Comparison of ENCODE assay signal across 15 cellular contexts in the genomic region with DNA sequence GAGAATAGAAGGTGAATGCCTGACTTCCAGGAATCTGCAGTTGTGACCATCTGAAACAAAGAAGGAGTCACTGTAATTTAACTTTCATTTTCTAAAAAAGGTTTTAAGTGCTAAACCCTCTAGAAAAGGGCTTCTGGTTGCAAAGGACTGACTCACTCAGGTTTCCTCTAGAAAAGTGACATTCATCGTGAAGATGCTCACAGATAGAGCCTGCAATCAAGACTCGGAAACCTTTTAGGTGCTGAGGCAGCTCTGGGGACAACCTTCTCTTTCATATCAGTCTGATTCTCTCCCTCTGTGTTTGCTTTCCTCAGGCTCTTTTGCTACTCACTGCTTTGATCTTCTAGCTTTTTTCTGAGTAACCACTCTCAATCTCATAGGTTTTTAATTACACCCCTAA.
DNase-seq lines count a peak whose midpoint lies in the region; ATAC-seq lines count a peak whose summit lies in the region.
"Had no signal": no experiment of that assay in that cellular context is flagged by ENCODE, and none has a peak within 500 bp of the region (broad histone marks: within the 10 kb centered on the region; RNA-seq: fewer than 3 reads in every experiment).

No MANE protein-coding gene starts in this region.

- H3K4me3 Mint-ChIP-seq in activated naive CD4-positive, alpha-beta T cell treated with anti-CD3 and anti-CD28 coated beads, Interleukin-2, amount 50 U/mL, for 24 hours = peak overlapping the region; percentile 52
- H3K4me3 Mint-ChIP-seq: HFFc6 had no signal

- H3K27ac Mint-ChIP-seq in activated naive CD4-positive, alpha-beta T cell treated with anti-CD3 and anti-CD28 coated beads, Interleukin-2, amount 50 U/mL, for 24 hours = peak overlapping the region; percentile 53
- H3K27ac Mint-ChIP-seq: HFFc6 had no signal

- peak; percentile 11 to 41 for ATAC-seq in activated CD4-positive, CD25-positive, alpha-beta regulatory T cell treated with anti-CD3 and anti-CD28 coated beads, Interleukin-2, amount 50 U/mL, for 24 hours
- peak; percentile 44 for ATAC-seq in stimulated activated naive CD8-positive, alpha-beta T cell treated with anti-CD3 and anti-CD28 coated beads, Interleukin-15, Interleukin-2, amounts not matched to agents 100 U/mL and 50 U/mL, for 24 hours
- ATAC-seq in HG03025 (IDR thresholded peaks at IDR 0.05; ENCODE audit: low FRiP score, unreplicated experiment) = no peak
- ATAC-seq: K562 had no signal

- H3K4me1 Mint-ChIP-seq in activated naive CD4-positive, alpha-beta T cell treated with anti-CD3 and anti-CD28 coated beads, Interleukin-2, amount 50 U/mL, for 24 hours = peaks cover 60% of the 10 kb centered on the region

- no peaks in the 10 kb centered on the region for H3K27me3 Mint-ChIP-seq in activated naive CD4-positive, alpha-beta T cell treated with anti-CD3 and anti-CD28 coated beads, Interleukin-2, amount 50 U/mL, for 24 hours

- peaks cover 3% of the 10 kb centered on the region for H3K9me3 Mint-ChIP-seq in activated naive CD4-positive, alpha-beta T cell treated with anti-CD3 and anti-CD28 coated beads, Interleukin-2, amount 50 U/mL, for 24 hours
- H3K9me3 Mint-ChIP-seq: HFFc6 had no signal

- no peak for DNase-seq in activated CD4-positive, CD25-positive, alpha-beta regulatory T cell treated with anti-CD3 and anti-CD28 coated beads, Interleukin-2, amount 50 U/mL, for 72 hours
- peak; percentile 36 for DNase-seq in stimulated activated CD4-positive, alpha-beta T cell treated with anti-CD3 and anti-CD28 coated beads, Interleukin-15, amount 100 ng/mL, for 24 hours
- DNase-seq in stimulated activated CD4-positive, alpha-beta T cell treated with anti-CD3 and anti-CD28 coated beads, Interleukin-4, amount 100 ng/mL, for 1 hour = no peak
- DNase-seq in stimulated activated naive CD8-positive, alpha-beta T cell treated with anti-CD3 and anti-CD28 coated beads, Interleukin-15, Interleukin-2, amounts not matched to agents 100 U/mL and 50 U/mL, for 24 hours = no peak
- DNase-seq in NCI-H2227 (lab: John Stamatoyannopoulos, UW; ENCODE audit: unreplicated experiment) = no peak
- DNase-seq: DMS 273 treated with DMSO at 0.1 percent for 48 hours, HFFc6, NCI-H1092 treated with DMSO at 0.1 percent for 48 hours, NCI-H1694, NCI-H446 treated with DMSO at 0.1 percent for 48 hours, NCI-H748 treated with DMSO at 0.1 percent for 48 hours had no signal

- peaks cover 2% of the 10 kb centered on the region for H3K36me3 Mint-ChIP-seq in activated naive CD4-positive, alpha-beta T cell treated with anti-CD3 and anti-CD28 coated beads, Interleukin-2, amount 50 U/mL, for 24 hours
